29 cellular contexts compared by ENCODE assay signal in the genomic region with DNA sequence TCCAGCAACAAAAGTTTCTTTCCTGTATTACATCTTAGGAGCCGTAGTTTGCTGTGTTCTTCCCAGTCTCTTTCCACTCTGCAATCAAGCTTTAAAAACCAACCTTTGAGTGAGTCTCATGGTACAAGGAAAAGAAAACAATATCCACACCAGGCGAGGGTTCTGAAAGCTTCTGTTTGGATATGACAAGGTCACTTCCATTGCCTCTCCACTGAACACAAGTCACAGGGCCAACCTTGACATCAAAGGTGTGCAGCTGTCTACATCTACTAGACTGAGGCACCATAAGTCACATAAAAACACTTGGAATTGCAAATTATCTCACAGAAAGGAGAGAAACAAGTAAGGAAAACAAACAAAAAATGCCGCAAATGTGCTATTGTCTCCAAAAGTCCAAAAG.
"Had no signal": no experiment of that assay in that cellular context is flagged by ENCODE, and none has a peak within 500 bp of the region (broad histone marks: within the 10 kb centered on the region; RNA-seq: fewer than 3 reads in every experiment).

No MANE protein-coding gene starts in this region.

- H3K27me3 Mint-ChIP-seq: dendritic cell treated with granulocyte-macrophage colony-stimulating factor and Interleukin-4, amounts not matched to agents 40 ng/mL and 50 ng/mL, for 4 days; effector memory CD8-positive, alpha-beta T cell had no signal

- H3K4me3 Mint-ChIP-seq: dendritic cell treated with granulocyte-macrophage colony-stimulating factor and Interleukin-4, amounts not matched to agents 40 ng/mL and 50 ng/mL, for 4 days; effector memory CD8-positive, alpha-beta T cell; endodermal cell had no signal

- H3K27ac ChIP-seq: colonic mucosa, coronary artery, dorsolateral prefrontal cortex, epithelial cell of prostate, esophagus muscularis mucosa, esophagus squamous epithelium, foreskin keratinocyte, gastrocnemius medialis, gastroesophageal sphincter, heart left ventricle, heart right ventricle had no signal

- H3K9me3 Mint-ChIP-seq: dendritic cell treated with granulocyte-macrophage colony-stimulating factor and Interleukin-4, amounts not matched to agents 40 ng/mL and 50 ng/mL, for 4 days; endodermal cell had no signal

- DNase-seq: colonic mucosa; cortex of kidney; dermis blood vessel endothelial cell; dorsolateral prefrontal cortex; effector CD4-positive, alpha-beta T cell; effector CD8-positive, alpha-beta T cell; effector memory CD4-positive, alpha-beta T cell; effector memory CD8-positive, alpha-beta T cell; endodermal cell; erythroblast; esophagus squamous epithelium; foreskin fibroblast; foreskin keratinocyte; foreskin melanocyte; gastrocnemius medialis; glutamatergic neuron; head of caudate nucleus; heart left ventricle; heart right ventricle had no signal

- H3K4me3 ChIP-seq: colonic mucosa, coronary artery, dorsolateral prefrontal cortex, esophagus muscularis mucosa, esophagus squamous epithelium, gastrocnemius medialis, gastroesophageal sphincter, heart left ventricle, heart right ventricle had no signal

- H3K36me3 ChIP-seq: colonic mucosa, esophagus muscularis mucosa, esophagus squamous epithelium, gastrocnemius medialis, gastroesophageal sphincter, heart left ventricle, heart right ventricle had no signal

- H3K27me3 ChIP-seq: colonic mucosa, dorsolateral prefrontal cortex, esophagus muscularis mucosa, esophagus squamous epithelium, foreskin keratinocyte, gastrocnemius medialis, gastroesophageal sphincter, heart left ventricle, heart right ventricle had no signal

- FAIRE-seq: colon, endometrium, endothelial cell of umbilical vein, frontal cortex had no signal

- H3K27ac Mint-ChIP-seq: dendritic cell treated with granulocyte-macrophage colony-stimulating factor and Interleukin-4, amounts not matched to agents 40 ng/mL and 50 ng/mL, for 4 days; effector memory CD8-positive, alpha-beta T cell; endodermal cell had no signal

- ATAC-seq: effector memory CD8-positive, alpha-beta T cell; esophagus mucosa; foreskin keratinocyte; gastrocnemius medialis; gastroesophageal sphincter; heart left ventricle; heart right ventricle had no signal

- H3K4me1 ChIP-seq: colonic mucosa, esophagus muscularis mucosa, esophagus squamous epithelium, foreskin keratinocyte, gastrocnemius medialis, gastroesophageal sphincter, heart left ventricle, heart right ventricle had no signal

- H3K9me3 ChIP-seq: colonic mucosa, esophagus muscularis mucosa, esophagus squamous epithelium, gastrocnemius medialis, gastroesophageal sphincter, heart left ventricle had no signal
